ENCODE assay signal across 34 cellular contexts in the genomic region with DNA sequence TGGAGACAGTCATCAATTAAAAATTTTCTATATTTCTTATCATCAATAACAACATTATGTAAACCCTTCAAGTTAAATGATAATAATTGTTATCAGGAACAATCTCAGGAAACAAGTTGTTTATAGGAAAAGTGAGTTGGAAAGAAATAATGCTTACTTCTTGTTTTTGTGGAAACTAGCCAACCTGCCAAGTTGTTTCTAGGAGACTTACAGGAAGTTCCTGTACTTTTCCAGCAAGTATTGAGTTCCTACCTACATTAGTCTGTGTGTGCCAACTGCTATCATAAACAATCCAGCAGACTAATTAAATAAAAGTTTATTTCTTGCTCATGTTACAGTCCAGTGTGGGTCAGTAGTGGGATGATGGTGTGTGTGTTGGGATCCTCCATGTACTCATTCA. TPM values are rescaled to one million over a fixed set of nuclear protein-coding genes. Genes with fewer than 3 reads are reported as not detected.
"Had no signal": no experiment of that assay in that cellular context is flagged by ENCODE, and none has a peak within 500 bp of the region (broad histone marks: within the 10 kb centered on the region; RNA-seq: fewer than 3 reads in every experiment).

No MANE protein-coding gene starts in this region.

- FAIRE-seq: astrocyte, TTC549 had no signal

- H3K27me3 ChIP-seq: adrenal gland, body of pancreas, breast epithelium had no signal

- H3K27ac ChIP-seq: body of pancreas had no signal

- DNase-seq: activated CD4-positive, alpha-beta T cell treated with anti-CD3 and anti-CD28 coated beads for 36 hours; activated CD4-positive, alpha-beta T cell treated with anti-CD3 and anti-CD28 coated beads, Interleukin-2, amount 10 ng/mL, durations not matched to agents 7 days and 5 days; activated CD4-positive, alpha-beta T cell treated with anti-CD3 and anti-CD28 coated beads, Interleukin-2, amount 50 U/mL, for 48 hours; activated CD8-positive, alpha-beta memory T cell treated with anti-CD3 and anti-CD28 coated beads, Interleukin-2, amount 50 U/mL, for 4 hours; activated gamma-delta T cell treated with Interleukin-2 at 50 U/mL for 16 hours; activated naive CD4-positive, alpha-beta T cell treated with anti-CD3 and anti-CD28 coated beads for 36 hours; activated T-cell treated with anti-CD3 and anti-CD28 coated beads for 4 hours; activated T-cell treated with anti-CD3 and anti-CD28 coated beads, Interleukin-2, amount 50 U/mL, for 4 hours; adrenal gland; body of pancreas; Karpas-422; KBM-7; MM.1S; MV-4-11; NCI-H1092; NCI-H1436 treated with DMSO at 0.1 percent for 48 hours; NCI-H1694 treated with DMSO at 0.1 percent for 48 hours; NCI-H2029; NCI-H345; NCI-H524 treated with DMSO at 0.1 percent for 48 hours; Right ventricle myocardium superior; T1000 had no signal

- ATAC-seq: activated CD4-positive, alpha-beta T cell treated with anti-CD3 and anti-CD28 coated beads for 36 hours; activated CD4-positive, CD25-positive, alpha-beta regulatory T cell treated with anti-CD3 and anti-CD28 coated beads, Interleukin-2, amount 50 U/mL, for 24 hours; activated naive CD4-positive, alpha-beta T cell treated with anti-CD3 and anti-CD28 coated beads, Interleukin-2, amount 50 U/mL, for 72 hours; activated T-cell treated with anti-CD3 and anti-CD28 coated beads, Interleukin-2, amount 50 U/mL, for 4 hours; body of pancreas; WTC11 had no signal

- H3K9me3 ChIP-seq: adrenal gland, body of pancreas, breast epithelium had no signal

- H3K4me1 ChIP-seq: adrenal gland, breast epithelium had no signal

- H3K4me3 ChIP-seq: adrenal gland, body of pancreas, breast epithelium had no signal

- H3K36me3 ChIP-seq: adrenal gland, breast epithelium had no signal

RNA-seq across cellular contexts. Expression of a gene that starts 1.6 kb away (rescaled TPM):
- total RNA-seq: activated CD4-positive, alpha-beta T cell treated with anti-CD3 and anti-CD28 coated beads for 36 hours; activated CD4-positive, alpha-beta T cell treated with anti-CD3 and anti-CD28 coated beads, Interleukin-2, amount 10 ng/mL, durations not matched to agents 7 days and 5 days; activated naive CD4-positive, alpha-beta T cell treated with anti-CD3 and anti-CD28 coated beads for 36 hours; activated naive CD4-positive, alpha-beta T cell treated with anti-CD3 and anti-CD28 coated beads, Interleukin-2, amount 50 U/mL, for 72 hours; activated T-cell treated with anti-CD3 and anti-CD28 coated beads, Interleukin-2, amount 50 U/mL, for 4 hours; activated T-helper 1 cell treated with anti-CD3 and anti-CD28 coated beads, Interleukin-12 subunit alpha, Interleukin-12 subunit beta, Interleukin-2, Interleukin-4 antibody, amounts not matched to agents 30 ng/mL and 10 ng/mL and 1 ng/mL, durations not matched to agents 14 hours and 24 hours and 36 hours; astrocyte; NCI-H460; OCI-LY7; T-helper 1 cell treated with Interleukin-12 subunit alpha and Interleukin-12 subunit beta and Interleukin-4 antibody, amounts not matched to agents 30 ng/mL and 1 ng/mL, for 36 hours; T-helper 2 cell treated with Interferon-gamma antibody and Interleukin-4, amounts not matched to agents 100 ng/mL and 5 ng/mL, for 36 hours; WTC11 had no signal

RNA-seq across cellular contexts. Expression of a gene that starts 6.9 kb away (rescaled TPM):
- total RNA-seq: activated CD4-positive, alpha-beta T cell treated with anti-CD3 and anti-CD28 coated beads for 36 hours; activated CD4-positive, alpha-beta T cell treated with anti-CD3 and anti-CD28 coated beads, Interleukin-2, amount 10 ng/mL, durations not matched to agents 7 days and 5 days; activated naive CD4-positive, alpha-beta T cell treated with anti-CD3 and anti-CD28 coated beads for 36 hours; activated naive CD4-positive, alpha-beta T cell treated with anti-CD3 and anti-CD28 coated beads, Interleukin-2, amount 50 U/mL, for 72 hours; activated T-cell treated with anti-CD3 and anti-CD28 coated beads, Interleukin-2, amount 50 U/mL, for 4 hours; activated T-helper 1 cell treated with anti-CD3 and anti-CD28 coated beads, Interleukin-12 subunit alpha, Interleukin-12 subunit beta, Interleukin-2, Interleukin-4 antibody, amounts not matched to agents 30 ng/mL and 10 ng/mL and 1 ng/mL, durations not matched to agents 14 hours and 24 hours and 36 hours; astrocyte; cardiac septum; NCI-H460; OCI-LY7; Right ventricle myocardium superior; T-helper 1 cell treated with Interleukin-12 subunit alpha and Interleukin-12 subunit beta and Interleukin-4 antibody, amounts not matched to agents 30 ng/mL and 1 ng/mL, for 36 hours; T-helper 2 cell treated with Interferon-gamma antibody and Interleukin-4, amounts not matched to agents 100 ng/mL and 5 ng/mL, for 36 hours; WTC11 had no signal

RNA-seq across cellular contexts. Expression of a gene that starts 13.2 kb away (rescaled TPM):
- total RNA-seq: activated CD4-positive, alpha-beta T cell treated with anti-CD3 and anti-CD28 coated beads for 36 hours; activated CD4-positive, alpha-beta T cell treated with anti-CD3 and anti-CD28 coated beads, Interleukin-2, amount 10 ng/mL, durations not matched to agents 7 days and 5 days; activated naive CD4-positive, alpha-beta T cell treated with anti-CD3 and anti-CD28 coated beads for 36 hours; activated naive CD4-positive, alpha-beta T cell treated with anti-CD3 and anti-CD28 coated beads, Interleukin-2, amount 50 U/mL, for 72 hours; activated T-cell treated with anti-CD3 and anti-CD28 coated beads, Interleukin-2, amount 50 U/mL, for 4 hours; activated T-helper 1 cell treated with anti-CD3 and anti-CD28 coated beads, Interleukin-12 subunit alpha, Interleukin-12 subunit beta, Interleukin-2, Interleukin-4 antibody, amounts not matched to agents 30 ng/mL and 10 ng/mL and 1 ng/mL, durations not matched to agents 14 hours and 24 hours and 36 hours; astrocyte; breast epithelium; cardiac septum; NCI-H460; OCI-LY7; Right ventricle myocardium superior; T-helper 1 cell treated with Interleukin-12 subunit alpha and Interleukin-12 subunit beta and Interleukin-4 antibody, amounts not matched to agents 30 ng/mL and 1 ng/mL, for 36 hours; T-helper 2 cell treated with Interferon-gamma antibody and Interleukin-4, amounts not matched to agents 100 ng/mL and 5 ng/mL, for 36 hours; WTC11 had no signal

RNA-seq across cellular contexts. Expression of a gene that starts 29.6 kb away (rescaled TPM):
- total RNA-seq: activated CD4-positive, alpha-beta T cell treated with anti-CD3 and anti-CD28 coated beads for 36 hours; activated CD4-positive, alpha-beta T cell treated with anti-CD3 and anti-CD28 coated beads, Interleukin-2, amount 10 ng/mL, durations not matched to agents 7 days and 5 days; activated naive CD4-positive, alpha-beta T cell treated with anti-CD3 and anti-CD28 coated beads for 36 hours; activated naive CD4-positive, alpha-beta T cell treated with anti-CD3 and anti-CD28 coated beads, Interleukin-2, amount 50 U/mL, for 72 hours; activated T-cell treated with anti-CD3 and anti-CD28 coated beads, Interleukin-2, amount 50 U/mL, for 4 hours; activated T-helper 1 cell treated with anti-CD3 and anti-CD28 coated beads, Interleukin-12 subunit alpha, Interleukin-12 subunit beta, Interleukin-2, Interleukin-4 antibody, amounts not matched to agents 30 ng/mL and 10 ng/mL and 1 ng/mL, durations not matched to agents 14 hours and 24 hours and 36 hours; astrocyte; cardiac septum; NCI-H460; OCI-LY7; Right ventricle myocardium superior; T-helper 1 cell treated with Interleukin-12 subunit alpha and Interleukin-12 subunit beta and Interleukin-4 antibody, amounts not matched to agents 30 ng/mL and 1 ng/mL, for 36 hours; T-helper 2 cell treated with Interferon-gamma antibody and Interleukin-4, amounts not matched to agents 100 ng/mL and 5 ng/mL, for 36 hours; WTC11 had no signal

RNA-seq across cellular contexts. Expression of a gene that starts 44.7 kb away (rescaled TPM):
- total RNA-seq: activated CD4-positive, alpha-beta T cell treated with anti-CD3 and anti-CD28 coated beads for 36 hours; activated CD4-positive, alpha-beta T cell treated with anti-CD3 and anti-CD28 coated beads, Interleukin-2, amount 10 ng/mL, durations not matched to agents 7 days and 5 days; activated naive CD4-positive, alpha-beta T cell treated with anti-CD3 and anti-CD28 coated beads for 36 hours; activated naive CD4-positive, alpha-beta T cell treated with anti-CD3 and anti-CD28 coated beads, Interleukin-2, amount 50 U/mL, for 72 hours; activated T-cell treated with anti-CD3 and anti-CD28 coated beads, Interleukin-2, amount 50 U/mL, for 4 hours; activated T-helper 1 cell treated with anti-CD3 and anti-CD28 coated beads, Interleukin-12 subunit alpha, Interleukin-12 subunit beta, Interleukin-2, Interleukin-4 antibody, amounts not matched to agents 30 ng/mL and 10 ng/mL and 1 ng/mL, durations not matched to agents 14 hours and 24 hours and 36 hours; adrenal gland; astrocyte; body of pancreas; breast epithelium; cardiac septum; NCI-H460; OCI-LY7; Right ventricle myocardium superior; T-helper 1 cell treated with Interleukin-12 subunit alpha and Interleukin-12 subunit beta and Interleukin-4 antibody, amounts not matched to agents 30 ng/mL and 1 ng/mL, for 36 hours; T-helper 2 cell treated with Interferon-gamma antibody and Interleukin-4, amounts not matched to agents 100 ng/mL and 5 ng/mL, for 36 hours; WTC11 had no signal
- polyA plus RNA-seq: adrenal gland had no signal
